1 cellular context compared by ENCODE assay signal in the genomic region with DNA sequence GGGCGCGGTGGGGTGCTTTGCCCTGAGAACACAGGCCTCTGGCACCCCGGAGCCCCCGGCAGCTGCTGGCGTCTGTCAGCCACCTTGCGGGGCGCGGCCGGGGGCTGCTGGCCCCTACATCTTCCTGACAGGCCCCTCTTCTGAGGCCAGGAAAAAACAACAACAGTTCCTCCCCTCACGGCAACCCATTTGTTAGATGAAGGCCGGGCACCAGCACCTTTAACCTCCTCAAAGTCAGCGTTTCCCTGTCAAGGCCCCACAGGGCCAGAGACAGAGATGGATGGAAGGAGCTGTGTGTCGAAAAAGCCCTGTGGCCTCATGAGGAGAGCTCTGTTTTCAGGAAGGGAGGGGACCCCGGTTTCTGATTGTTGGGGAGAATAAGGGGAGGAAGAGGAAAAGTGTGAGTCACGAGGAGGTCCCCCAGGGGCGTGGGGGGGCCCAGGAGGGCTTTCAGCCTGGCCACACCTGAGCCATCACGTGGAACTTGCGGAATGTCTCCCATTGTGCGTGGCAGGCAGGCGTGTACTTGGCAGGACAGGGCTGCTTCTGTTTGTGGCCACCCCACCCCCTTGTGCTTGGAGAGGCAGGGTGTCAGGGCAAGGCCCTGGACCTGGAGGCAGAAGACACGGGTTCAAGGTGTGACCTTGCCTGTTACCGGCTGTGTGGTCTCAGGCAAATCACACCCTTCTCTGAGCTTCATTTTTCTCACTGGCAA.
A peak's percentile ranks its signal among the peaks of the same experiment; 100 is the strongest.
TF ChIP-seq lines count a peak whose summit lies in the region.

No MANE protein-coding gene starts in this region.

TF ChIP-seq in HepG2, 621 proteins besides CTCF, POLR2A, EP300 and RAD21 (continues in another document):
- TF ChIP-seq YY1 (IDR thresholded peaks at IDR 0.05; ENCODE audit: insufficient read depth, insufficient replicate concordance, low read depth, low read length) (no peak), RBAK (CRISPR knock-in tag; IDR thresholded peaks at IDR 0.05) (0 out of 2 replicates have a peak, but pooled peaks have one; percentile 23), KLF9 (CRISPR knock-in tag; IDR thresholded peaks at IDR 0.05; ENCODE audit: low read depth) (no peak), ZNF496 (CRISPR knock-in tag; IDR thresholded peaks at IDR 0.05; ENCODE audit: insufficient replicate concordance) (no peak), CSRNP1 (CRISPR knock-in tag; IDR thresholded peaks at IDR 0.05) (peak; percentile 47; the same call in 1 of the 2 replicates), ZNF503 (CRISPR knock-in tag; IDR thresholded peaks at IDR 0.05) (no peak), XBP1 (CRISPR knock-in tag; IDR thresholded peaks at IDR 0.05) (0 out of 2 replicates have a peak, but pooled peaks have one; percentile 15), SOX5 (CRISPR knock-in tag; IDR thresholded peaks at IDR 0.05; ENCODE audit: borderline replicate concordance) (peak; percentile 57), SP5 (CRISPR knock-in tag; IDR thresholded peaks at IDR 0.05; ENCODE audit: borderline replicate concordance, low read depth) (no peak), DMAP1 (CRISPR knock-in tag; IDR thresholded peaks at IDR 0.05) (peak; percentile 39; the same call in 1 of the 2 replicates), BCL3 (CRISPR knock-in tag; IDR thresholded peaks at IDR 0.05) (peak; percentile 22; the same call in 1 of the 2 replicates), ZNF407 (CRISPR knock-in tag; IDR thresholded peaks at IDR 0.05; ENCODE audit: not compliant biosample characterization) (peak; percentile 71), GRHL1 (CRISPR knock-in tag; conservative IDR thresholded peaks at IDR 0.05) (no peak), ZBTB7A (CRISPR knock-in tag; IDR thresholded peaks at IDR 0.05) (0 out of 2 replicates have a peak, but pooled peaks have one; percentile 24), PHF8 (CRISPR knock-in tag; IDR thresholded peaks at IDR 0.05) (peak; percentile 56), HOXD1 (CRISPR knock-in tag; IDR thresholded peaks at IDR 0.05) (peak; percentile 77; the same call in 1 of the 2 replicates), JUN (CRISPR knock-in tag; IDR thresholded peaks at IDR 0.05) (0 out of 2 replicates have a peak, but pooled peaks have one; percentile 14), ZNF678 (CRISPR knock-in tag; IDR thresholded peaks at IDR 0.05) (no peak), ATF1 (CRISPR knock-in tag; IDR thresholded peaks at IDR 0.05) (no peak), MEIS2 (CRISPR knock-in tag; IDR thresholded peaks at IDR 0.05) (peak; percentile 49), GATAD1 (CRISPR knock-in tag; IDR thresholded peaks at IDR 0.05) (peak; percentile 35; the same call in 1 of the 2 replicates), ZFY (CRISPR knock-in tag; IDR thresholded peaks at IDR 0.05) (peak; percentile 75), TSC22D2 (CRISPR knock-in tag; IDR thresholded peaks at IDR 0.05; ENCODE audit: borderline replicate concordance) (no peak), GZF1 (CRISPR knock-in tag; IDR thresholded peaks at IDR 0.05) (0 out of 2 replicates have a peak, but pooled peaks have one; percentile 47), TFE3 (CRISPR knock-in tag; IDR thresholded peaks at IDR 0.05) (peak; percentile 36; the same call in 1 of the 2 replicates), SPEN (CRISPR knock-in tag; IDR thresholded peaks at IDR 0.05; ENCODE audit: low read depth) (peak; percentile 39; the same call in 1 of the 2 replicates), NR2F6 (IDR thresholded peaks at IDR 0.05) (no peak; the same call in 1 of the 2 replicates), NR2F6 (CRISPR knock-in tag; IDR thresholded peaks at IDR 0.05) (peak; percentile 8; the same call in 1 of the 2 replicates), KDM3A (CRISPR knock-in tag; IDR thresholded peaks at IDR 0.05; ENCODE audit: low read depth) (no peak), HMG20B (CRISPR knock-in tag; conservative IDR thresholded peaks at IDR 0.05) (no peak)
- TF ChIP-seq, protein P1, sequence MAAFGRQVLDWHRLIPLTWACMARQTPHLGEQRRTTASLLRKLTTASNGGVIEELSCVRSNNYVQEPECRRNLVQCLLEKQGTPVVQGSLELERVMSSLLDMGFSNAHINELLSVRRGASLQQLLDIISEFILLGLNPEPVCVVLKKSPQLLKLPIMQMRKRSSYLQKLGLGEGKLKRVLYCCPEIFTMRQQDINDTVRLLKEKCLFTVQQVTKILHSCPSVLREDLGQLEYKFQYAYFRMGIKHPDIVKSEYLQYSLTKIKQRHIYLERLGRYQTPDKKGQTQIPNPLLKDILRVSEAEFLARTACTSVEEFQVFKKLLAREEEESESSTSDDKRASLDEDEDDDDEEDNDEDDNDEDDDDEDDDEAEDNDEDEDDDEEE (CRISPR knock-in tag; IDR thresholded peaks at IDR 0.05), result 0 out of 2 replicates have a peak, but pooled peaks have one; percentile 57
- TF ChIP-seq, protein P2, sequence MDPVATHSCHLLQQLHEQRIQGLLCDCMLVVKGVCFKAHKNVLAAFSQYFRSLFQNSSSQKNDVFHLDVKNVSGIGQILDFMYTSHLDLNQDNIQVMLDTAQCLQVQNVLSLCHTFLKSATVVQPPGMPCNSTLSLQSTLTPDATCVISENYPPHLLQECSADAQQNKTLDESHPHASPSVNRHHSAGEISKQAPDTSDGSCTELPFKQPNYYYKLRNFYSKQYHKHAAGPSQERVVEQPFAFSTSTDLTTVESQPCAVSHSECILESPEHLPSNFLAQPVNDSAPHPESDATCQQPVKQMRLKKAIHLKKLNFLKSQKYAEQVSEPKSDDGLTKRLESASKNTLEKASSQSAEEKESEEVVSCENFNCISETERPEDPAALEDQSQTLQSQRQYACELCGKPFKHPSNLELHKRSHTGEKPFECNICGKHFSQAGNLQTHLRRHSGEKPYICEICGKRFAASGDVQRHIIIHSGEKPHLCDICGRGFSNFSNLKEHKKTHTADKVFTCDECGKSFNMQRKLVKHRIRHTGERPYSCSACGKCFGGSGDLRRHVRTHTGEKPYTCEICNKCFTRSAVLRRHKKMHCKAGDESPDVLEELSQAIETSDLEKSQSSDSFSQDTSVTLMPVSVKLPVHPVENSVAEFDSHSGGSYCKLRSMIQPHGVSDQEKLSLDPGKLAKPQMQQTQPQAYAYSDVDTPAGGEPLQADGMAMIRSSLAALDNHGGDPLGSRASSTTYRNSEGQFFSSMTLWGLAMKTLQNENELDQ (CRISPR knock-in tag; IDR thresholded peaks at IDR 0.05; ENCODE audit: borderline replicate concordance), result no peak
- TF ChIP-seq, protein P3, sequence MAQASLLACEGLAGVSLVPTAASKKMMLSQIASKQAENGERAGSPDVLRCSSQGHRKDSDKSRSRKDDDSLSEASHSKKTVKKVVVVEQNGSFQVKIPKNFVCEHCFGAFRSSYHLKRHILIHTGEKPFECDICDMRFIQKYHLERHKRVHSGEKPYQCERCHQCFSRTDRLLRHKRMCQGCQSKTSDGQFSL (CRISPR knock-in tag; IDR thresholded peaks at IDR 0.05), result peak; percentile 83
